8 cellular contexts compared by ENCODE assay signal in genomic region chr12:123457980-123458779, GRCh38. TPM values are rescaled to one million over a fixed set of nuclear protein-coding genes. Genes with fewer than 3 reads are reported as not detected.
DNase-seq lines count a peak whose midpoint lies in the region; ATAC-seq, FAIRE-seq and TF ChIP-seq lines count a peak whose summit lies in the region.

A gene with protein sequence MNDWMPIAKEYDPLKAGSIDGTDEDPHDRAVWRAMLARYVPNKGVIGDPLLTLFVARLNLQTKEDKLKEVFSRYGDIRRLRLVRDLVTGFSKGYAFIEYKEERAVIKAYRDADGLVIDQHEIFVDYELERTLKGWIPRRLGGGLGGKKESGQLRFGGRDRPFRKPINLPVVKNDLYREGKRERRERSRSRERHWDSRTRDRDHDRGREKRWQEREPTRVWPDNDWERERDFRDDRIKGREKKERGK (plus strand): TSS chr12:123458139. CDS start chr12:123465541, 7,402 bp downstream.

- peak within 1 kb of the TSS; percentile 95 for H3K4me3 ChIP-seq in bronchial epithelial cell (ENCODE audit: low read depth, low read length)
- peak within 1 kb of the TSS; percentile 59 to 65 for H3K4me3 ChIP-seq in small intestine (ENCODE audit: low read depth in 1 of 2, low read length in 2 of 2)

- H3K9me3 Mint-ChIP-seq in activated B cell treated with CpG ODN at 0.5 μM for 24 hours = no peaks in the 10 kb centered on the region

- no peaks in the 10 kb centered on the region for H3K36me3 ChIP-seq in bronchial epithelial cell (ENCODE audit: control insufficient read depth, insufficient read depth, low read length)
- no peaks in the 10 kb centered on the region for H3K36me3 ChIP-seq in small intestine (ENCODE audit: control insufficient read depth in 2 of 2, insufficient read depth in 2 of 2, low read length in 2 of 2)

- no peaks in the 10 kb centered on the region for H3K9me3 ChIP-seq in small intestine (ENCODE audit: control insufficient read depth, low read depth)

- FAIRE-seq in bronchial epithelial cell (lab: Jason Lieb, UNC) = no peak
- no peak for FAIRE-seq in small intestine (lab: Jason Lieb, UNC)
- no peak for FAIRE-seq in D721Med (lab: Jason Lieb, UNC)

- H3K27me3 ChIP-seq in bronchial epithelial cell (ENCODE audit: control insufficient read depth, insufficient read depth, low read length) (no peaks in the 10 kb centered on the region), small intestine (ENCODE audit: control insufficient read depth in 2 of 2, insufficient read depth in 2 of 2, low read length in 2 of 2) (no peaks in the 10 kb centered on the region)

- intact Hi-C loops in activated B cell treated with CpG ODN at 0.5 μM for 24 hours (cut with micrococcal nuclease) = loop anchor here (1.0 to 2.0 kb wide), 7 partner anchors 10 to 225 kb away; partner anchors contain the start of genes MPHOSPH9, MTRFR, RILPL2 and TMED2

- peak; percentile 58 for ATAC-seq in GM18498 (IDR thresholded peaks at IDR 0.05; ENCODE audit: unreplicated experiment)
- peak; percentile 57 for ATAC-seq in HG02981 (IDR thresholded peaks at IDR 0.05; ENCODE audit: unreplicated experiment)
- ATAC-seq in activated B cell treated with CpG ODN at 0.5 μM for 24 hours (ENCODE audit: low read depth) = peak; percentile 79

- POLR2A ChIA-PET in activated B cell treated with CpG ODN at 0.5 μM for 24 hours (lab: Charles Lee) = interaction anchor here (0.6 to 4.0 kb wide), 16 partner anchors 11 to 1191 kb away, joined by 3 to 77 read pairs (median 6); partner anchors contain the start of genes KMT5A, RILPL2 and SBNO1

- peaks cover 20% of the 10 kb centered on the region for H3K36me3 Mint-ChIP-seq in activated B cell treated with CpG ODN at 0.5 μM for 24 hours (ENCODE audit: low read depth)

- H3K27me3 Mint-ChIP-seq in activated B cell treated with CpG ODN at 0.5 μM for 24 hours = no peaks in the 10 kb centered on the region

- peak within 1 kb of the TSS; percentile 100 for H3K27ac Mint-ChIP-seq in activated B cell treated with CpG ODN at 0.5 μM for 24 hours

- peak; percentile 70 for DNase-seq in NCI-H2196 (lab: John Stamatoyannopoulos, UW; ENCODE audit: unreplicated experiment)
- peak; percentile 84 for DNase-seq in activated B cell treated with CpG ODN at 0.5 μM for 24 hours
- peak; percentile 61 for DNase-seq in bronchial epithelial cell (ENCODE audit: low read depth)
- DNase-seq in iPS-NIHi7 (ENCODE audit: extremely low spot score) = peak; percentile 67
- peak; percentile 84 for DNase-seq in small intestine
- DNase-seq in D721Med (ENCODE audit: insufficient read length, low spot score) = no peak

- 0% methylated on average over 47 to 48 of the region's 48 CpGs for WGBS in small intestine, 3 donors

- peak within 1 kb of the TSS; percentile 100 for H3K4me3 Mint-ChIP-seq in activated B cell treated with CpG ODN at 0.5 μM for 24 hours

- peak within 1 kb of the TSS; percentile 96 to 97 for H3K27ac ChIP-seq in small intestine (ENCODE audit: low read depth in 1 of 2, low read length in 1 of 2)

- TF ChIP-seq CTCF in activated B cell treated with CpG ODN at 0.5 μM for 24 hours (IDR thresholded peaks at IDR 0.05) (no peak), bronchial epithelial cell (IDR thresholded peaks at IDR 0.05; ENCODE audit: insufficient read depth, low read length, severe bottlenecking) (no peak), D721Med (IDR thresholded peaks at IDR 0.05; ENCODE audit: insufficient read depth, missing control alignments) (no peak)

- peaks cover 33% of the 10 kb centered on the region for H3K4me1 Mint-ChIP-seq in activated B cell treated with CpG ODN at 0.5 μM for 24 hours

- CTCF ChIA-PET in activated B cell treated with CpG ODN at 0.5 μM for 24 hours (lab: Charles Lee) = no interaction called here

- no peaks in the 10 kb centered on the region for H3K4me1 ChIP-seq in small intestine (ENCODE audit: control insufficient read depth in 2 of 2, insufficient read depth in 1 of 2, low read depth in 1 of 2, low read length in 1 of 2)

RNA-seq across cellular contexts. Expression of the gene that starts here (rescaled TPM):
- total RNA-seq in activated B cell treated with CpG ODN at 0.5 μM for 24 hours (39.5 and 51.5 TPM in 2 replicates), bronchial epithelial cell (10.3 and 14.5 TPM in 2 replicates)
- 10 to 100 TPM; 25.0 to 51.4 (median 33.2) TPM for polyA plus RNA-seq in small intestine
